Comparison of ENCODE assay signal across 8 cellular contexts in the genomic region with DNA sequence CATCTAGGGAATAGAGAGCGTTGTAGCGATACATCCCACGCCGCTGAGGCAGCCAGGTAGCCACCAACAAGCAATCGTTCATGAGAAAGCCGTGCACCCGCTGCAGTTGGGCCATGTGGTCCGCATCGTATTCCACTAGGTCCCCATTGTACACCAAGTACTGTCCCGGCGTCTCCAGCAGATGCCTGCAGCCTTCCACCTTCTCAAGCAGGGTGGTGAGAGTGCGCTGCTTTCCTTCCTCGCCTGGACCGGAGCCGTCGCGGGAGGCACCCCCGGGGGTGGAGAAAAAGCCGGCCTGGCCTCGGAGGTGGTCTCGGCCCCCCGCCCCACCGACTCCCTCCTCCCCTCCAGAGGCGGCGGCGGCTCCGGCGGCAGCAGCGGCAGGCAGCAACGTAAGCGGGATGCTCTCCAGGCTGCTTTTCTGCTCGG. TPM values are rescaled to one million over a fixed set of nuclear protein-coding genes. Genes with fewer than 3 reads are reported as not detected.
DNase-seq lines count a peak whose midpoint lies in the region; ATAC-seq lines count a peak whose summit lies in the region.

No MANE protein-coding gene starts in this region.

- H3K27me3 ChIP-seq in iPS-20b (ENCODE audit: insufficient read depth, low read length) = no peaks in the 10 kb centered on the region

- H3K36me3 Mint-ChIP-seq in activated naive CD8-positive, alpha-beta T cell treated with anti-CD3 and anti-CD28 coated beads, Interleukin-2, amount 10 ng/mL, durations not matched to agents 7 days and 5 days = peaks cover 36% of the 10 kb centered on the region
- peaks cover 17 to 38% of the 10 kb centered on the region in 2 donors for H3K36me3 Mint-ChIP-seq in stimulated activated naive B cell treated with anti-CD40 and anti-IgM and Interleukin-4, amounts not matched to agents 10 μg/mL and 1 μg/mL and 100 μg/mL, for 72 hours

- DNase-seq in NCI-H82 (lab: John Stamatoyannopoulos, UW) (peak; percentile 60), NCI-H82 treated with DMSO at 0.1 percent for 48 hours (lab: John Stamatoyannopoulos, UW; ENCODE audit: unreplicated experiment) (no peak), NCI-H1092 treated with DMSO at 0.1 percent for 48 hours (lab: John Stamatoyannopoulos, UW) (no peak)
- DNase-seq in activated naive CD8-positive, alpha-beta T cell treated with anti-CD3 and anti-CD28 coated beads, Interleukin-2, amount 10 ng/mL, durations not matched to agents 7 days and 5 days = no peak
- DNase-seq in stimulated activated naive B cell treated with anti-CD40 and anti-IgM and Interleukin-4, amounts not matched to agents 10 μg/mL and 1 μg/mL and 100 μg/mL, for 72 hours = no peak

- H3K4me1 Mint-ChIP-seq in activated naive CD8-positive, alpha-beta T cell treated with anti-CD3 and anti-CD28 coated beads, Interleukin-2, amount 10 ng/mL, durations not matched to agents 7 days and 5 days = peaks cover 47% of the 10 kb centered on the region
- H3K4me1 Mint-ChIP-seq in stimulated activated naive B cell treated with anti-CD40 and anti-IgM and Interleukin-4, amounts not matched to agents 10 μg/mL and 1 μg/mL and 100 μg/mL, for 72 hours = peaks cover 28 to 44% of the 10 kb centered on the region in 2 donors

- H3K9me3 Mint-ChIP-seq in activated naive CD8-positive, alpha-beta T cell treated with anti-CD3 and anti-CD28 coated beads, Interleukin-2, amount 10 ng/mL, durations not matched to agents 7 days and 5 days = no peaks in the 10 kb centered on the region
- H3K9me3 Mint-ChIP-seq in stimulated activated naive B cell treated with anti-CD40 and anti-IgM and Interleukin-4, amounts not matched to agents 10 μg/mL and 1 μg/mL and 100 μg/mL, for 72 hours = no peaks in the 10 kb centered on the region

- H3K9me3 ChIP-seq in iPS-20b (ENCODE audit: insufficient read depth, low read depth, low read length) = no peaks in the 10 kb centered on the region

- peak overlapping the region; percentile 98 for H3K4me3 ChIP-seq in iPS-20b (ENCODE audit: low read length)

- H3K27ac Mint-ChIP-seq in activated naive CD8-positive, alpha-beta T cell treated with anti-CD3 and anti-CD28 coated beads, Interleukin-2, amount 10 ng/mL, durations not matched to agents 7 days and 5 days = peak overlapping the region; percentile 99
- peak overlapping the region; percentile 99 for H3K27ac Mint-ChIP-seq in stimulated activated naive B cell treated with anti-CD40 and anti-IgM and Interleukin-4, amounts not matched to agents 10 μg/mL and 1 μg/mL and 100 μg/mL, for 72 hours

- H3K4me1 ChIP-seq in iPS-20b (ENCODE audit: insufficient read depth, low read length) = peaks cover 18% of the 10 kb centered on the region

- H3K9ac ChIP-seq in iPS-20b (ENCODE audit: low read depth, low read length) = peak overlapping the region; percentile 96; the same call in 1 of the 2 replicates

- no peak overlapping the region for H3K27ac ChIP-seq in iPS-20b (ENCODE audit: low read length)

- peaks cover 19% of the 10 kb centered on the region for H3K36me3 ChIP-seq in iPS-20b (ENCODE audit: insufficient read depth, low read depth, low read length)

- H3K4me3 Mint-ChIP-seq in activated naive CD8-positive, alpha-beta T cell treated with anti-CD3 and anti-CD28 coated beads, Interleukin-2, amount 10 ng/mL, durations not matched to agents 7 days and 5 days = peak overlapping the region; percentile 98
- H3K4me3 Mint-ChIP-seq in stimulated activated naive B cell treated with anti-CD40 and anti-IgM and Interleukin-4, amounts not matched to agents 10 μg/mL and 1 μg/mL and 100 μg/mL, for 72 hours = peak overlapping the region; percentile 94 to 100

- POLR2A ChIA-PET in activated naive CD8-positive, alpha-beta T cell treated with anti-CD3 and anti-CD28 coated beads, Interleukin-2, amount 10 ng/mL, durations not matched to agents 7 days and 5 days (lab: Charles Lee) = interaction anchor here (0.6 to 1.6 kb wide), 4 partner anchors 64 to 1991 kb away, joined by 3 to 5 read pairs (median 4); partner anchors contain the start of gene MAP3K21

- H3K27me3 Mint-ChIP-seq in activated naive CD8-positive, alpha-beta T cell treated with anti-CD3 and anti-CD28 coated beads, Interleukin-2, amount 10 ng/mL, durations not matched to agents 7 days and 5 days = no peaks in the 10 kb centered on the region
- H3K27me3 Mint-ChIP-seq in stimulated activated naive B cell treated with anti-CD40 and anti-IgM and Interleukin-4, amounts not matched to agents 10 μg/mL and 1 μg/mL and 100 μg/mL, for 72 hours = no peaks in the 10 kb centered on the region

- ATAC-seq in HG03432 (IDR thresholded peaks at IDR 0.05; ENCODE audit: unreplicated experiment) = peak; percentile 27
- ATAC-seq in activated naive CD8-positive, alpha-beta T cell treated with anti-CD3 and anti-CD28 coated beads, Interleukin-2, amount 10 ng/mL, durations not matched to agents 7 days and 5 days (ENCODE audit: low read depth) = peak; percentile 0
- peak; percentile 4 to 5 for ATAC-seq in stimulated activated naive B cell treated with anti-CD40 and anti-IgM and Interleukin-4, amounts not matched to agents 10 μg/mL and 1 μg/mL and 100 μg/mL, for 72 hours (replicated peaks)
- no peak for ATAC-seq in GM18858 (IDR thresholded peaks at IDR 0.05; ENCODE audit: unreplicated experiment)

RNA-seq across cellular contexts. Expression of gene EXOC8, which starts 0.6 kb away (rescaled TPM):
- total RNA-seq in activated naive CD8-positive, alpha-beta T cell treated with anti-CD3 and anti-CD28 coated beads, Interleukin-2, amount 10 ng/mL, durations not matched to agents 7 days and 5 days = 10 to 100 TPM; 24.0 to 24.3 TPM

RNA-seq across cellular contexts. Expression of gene SPRTN, which starts 1.0 kb away (rescaled TPM):
- 10 to 100 TPM; 14.7 to 19.0 TPM for total RNA-seq in activated naive CD8-positive, alpha-beta T cell treated with anti-CD3 and anti-CD28 coated beads, Interleukin-2, amount 10 ng/mL, durations not matched to agents 7 days and 5 days
